In the genomic region with DNA sequence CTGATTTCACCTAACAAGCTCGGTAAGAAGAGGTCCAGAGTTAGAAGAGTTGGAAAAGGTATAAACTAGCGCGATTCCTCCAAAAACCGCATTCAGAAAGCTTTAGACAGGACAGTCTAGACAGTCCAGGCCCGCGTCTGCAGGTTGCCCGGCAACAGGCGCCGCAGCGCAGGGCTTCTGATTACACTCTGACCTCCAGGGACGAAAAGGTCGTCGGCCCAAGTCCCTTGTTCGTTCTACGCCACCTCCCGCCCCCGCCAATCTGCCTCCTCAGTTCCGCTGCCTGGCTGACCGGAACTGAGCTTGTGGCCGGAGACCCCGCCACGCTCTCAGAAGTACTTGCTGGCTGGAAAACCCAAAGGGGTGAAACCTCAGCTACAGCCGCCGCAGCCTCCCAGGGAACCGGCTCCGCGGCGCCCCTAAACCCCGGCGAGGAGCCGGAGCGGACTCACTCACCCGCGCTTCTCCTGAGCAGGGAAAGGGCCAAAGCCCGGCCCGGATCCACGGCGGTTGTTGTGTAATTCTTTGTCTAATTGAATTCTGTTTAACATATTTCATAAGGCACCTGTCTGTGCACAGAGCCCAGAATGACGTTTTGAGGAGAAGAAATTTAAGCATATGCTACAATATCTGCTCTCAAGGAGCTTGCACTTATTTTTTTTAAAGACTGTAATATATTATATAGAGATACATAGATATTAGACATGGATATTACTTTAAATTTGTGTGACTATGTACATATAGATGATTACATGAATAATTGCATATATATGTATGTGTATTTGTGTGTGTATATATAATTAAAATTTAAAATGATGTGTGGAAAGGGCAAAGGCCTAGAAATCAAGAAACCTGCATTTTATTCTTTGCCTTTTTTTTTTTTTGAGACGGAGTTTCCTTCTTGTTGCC, we compare ENCODE assay signal across 1 cellular context.
TF ChIP-seq lines count a peak whose summit lies in the region.

A gene (minus strand): TSS at position 407 of the 909 bp plus-strand sequence. CDS start 3,826 bp downstream, outside the sequence.

TF ChIP-seq in K562, 482 proteins besides CTCF, POLR2A, EP300 and RAD21 (continued from another document):
- peak; percentile 74 for TF ChIP-seq GABPA (tag; conservative IDR thresholded peaks at IDR 0.05; ENCODE audit: low read depth)
- peak; percentile 51 to 69 for TF ChIP-seq NRF1 (conservative IDR thresholded peaks at IDR 0.05 in 1 of 2, IDR thresholded peaks at IDR 0.05 in 1 of 2)
- TF ChIP-seq CBX3 (IDR thresholded peaks at IDR 0.05; ENCODE audit: borderline replicate concordance in 1 of 2, low read length in 2 of 2), result peak in 1 of 2 experiments; percentile 55; a peak in 2 of 3 replicates
- peak; percentile 53 for TF ChIP-seq RFX5 (IDR thresholded peaks at IDR 0.05; ENCODE audit: low read depth, low read length)
- peak; percentile 64; the same call in 1 of the 2 replicates for TF ChIP-seq FOXJ2 (tag; IDR thresholded peaks at IDR 0.05)
- TF ChIP-seq RB1 (IDR thresholded peaks at IDR 0.05; ENCODE audit: low read depth), result peak; percentile 75
